In genomic region chr1:173714441-173714758, GRCh38 we compare ENCODE assay signal across 7 cellular contexts. TPM values are rescaled to one million over a fixed set of nuclear protein-coding genes. Genes with fewer than 3 reads are reported as not detected.
DNase-seq lines count a peak whose midpoint lies in the region; ATAC-seq lines count a peak whose summit lies in the region.

No MANE protein-coding gene starts in this region.

- peaks cover 16% of the 10 kb centered on the region for H3K27me3 Mint-ChIP-seq in activated CD4-positive, alpha-beta memory T cell treated with anti-CD3 and anti-CD28 coated beads for 36 hours
- peaks cover 24% of the 10 kb centered on the region for H3K27me3 Mint-ChIP-seq in stimulated activated memory B cell treated with anti-CD40 and anti-IgM and Interleukin-4, amounts not matched to agents 10 μg/mL and 1 μg/mL and 100 μg/mL, for 72 hours

- H3K9me3 Mint-ChIP-seq in activated CD4-positive, alpha-beta memory T cell treated with anti-CD3 and anti-CD28 coated beads for 36 hours: no peaks in the 10 kb centered on the region
- peaks cover 4% of the 10 kb centered on the region for H3K9me3 Mint-ChIP-seq in stimulated activated memory B cell treated with anti-CD40 and anti-IgM and Interleukin-4, amounts not matched to agents 10 μg/mL and 1 μg/mL and 100 μg/mL, for 72 hours

- peaks cover 29% of the 10 kb centered on the region for H3K4me1 Mint-ChIP-seq in activated CD4-positive, alpha-beta memory T cell treated with anti-CD3 and anti-CD28 coated beads for 36 hours (ENCODE audit: low read depth)
- H3K4me1 Mint-ChIP-seq in stimulated activated memory B cell treated with anti-CD40 and anti-IgM and Interleukin-4, amounts not matched to agents 10 μg/mL and 1 μg/mL and 100 μg/mL, for 72 hours: peaks cover 14% of the 10 kb centered on the region

- H3K4me3 ChIP-seq in right cardiac atrium (ENCODE audit: low read length): peak overlapping the region; percentile 86

- CTCF ChIA-PET in activated CD4-positive, alpha-beta memory T cell treated with anti-CD3 and anti-CD28 coated beads for 36 hours (lab: Charles Lee): interaction anchor here (1.8 to 3.1 kb wide), 3 partner anchors 110 to 284 kb away, joined by 7 to 22 read pairs (median 8); partner anchors contain the start of genes DARS2 and PRDX6

- H3K4me1 ChIP-seq in right cardiac atrium (ENCODE audit: control insufficient read depth, insufficient read depth, low read length): peaks cover 2% of the 10 kb centered on the region

- H3K27ac Mint-ChIP-seq in activated CD4-positive, alpha-beta memory T cell treated with anti-CD3 and anti-CD28 coated beads for 36 hours: peak overlapping the region; percentile 92
- peak overlapping the region; percentile 84 for H3K27ac Mint-ChIP-seq in stimulated activated memory B cell treated with anti-CD40 and anti-IgM and Interleukin-4, amounts not matched to agents 10 μg/mL and 1 μg/mL and 100 μg/mL, for 72 hours

- intact Hi-C loops in activated CD4-positive, alpha-beta memory T cell treated with anti-CD3 and anti-CD28 coated beads for 36 hours (cut with micrococcal nuclease): loop anchor here (1.0 to 2.0 kb wide), 5 partner anchors 56 to 308 kb away; partner anchors contain the start of genes CENPL, DARS2, PRDX6 and RC3H1
- intact Hi-C loops in right cardiac atrium (cut with DNase I): loop anchor here in 2 of 4 donors (10.0 kb wide), 2 partner anchors 240 to 290 kb away; partner anchors contain the start of gene PRDX6 (in 1 of the 2)

- H3K27ac ChIP-seq in right cardiac atrium (ENCODE audit: low read length): peak overlapping the region; percentile 80

- POLR2A ChIA-PET in activated CD4-positive, alpha-beta memory T cell treated with anti-CD3 and anti-CD28 coated beads for 36 hours (lab: Charles Lee): interaction anchor here (0.5 to 3.2 kb wide), 7 partner anchors 110 to 439 kb away, joined by 3 to 19 read pairs (median 5); partner anchors contain the start of genes CENPL, DARS2, PRDX6 and ZBTB37

- 56% methylated on average over 3 of the region's 3 CpGs for WGBS in right cardiac atrium

- peaks cover 1% of the 10 kb centered on the region for H3K36me3 Mint-ChIP-seq in activated CD4-positive, alpha-beta memory T cell treated with anti-CD3 and anti-CD28 coated beads for 36 hours
- peaks cover 5% of the 10 kb centered on the region for H3K36me3 Mint-ChIP-seq in stimulated activated memory B cell treated with anti-CD40 and anti-IgM and Interleukin-4, amounts not matched to agents 10 μg/mL and 1 μg/mL and 100 μg/mL, for 72 hours

- ATAC-seq in HG03571 (IDR thresholded peaks at IDR 0.05; ENCODE audit: unreplicated experiment): peak; percentile 0
- ATAC-seq in right cardiac atrium: no peak
- ATAC-seq in stimulated activated memory B cell treated with anti-CD40 and anti-IgM and Interleukin-4, amounts not matched to agents 10 μg/mL and 1 μg/mL and 100 μg/mL, for 72 hours: no peak
- ATAC-seq in GM21360 (IDR thresholded peaks at IDR 0.05; ENCODE audit: unreplicated experiment): no peak
- ATAC-seq in HG03439 (IDR thresholded peaks at IDR 0.05; ENCODE audit: unreplicated experiment): no peak

- no peaks in the 10 kb centered on the region for H3K9me3 ChIP-seq in right cardiac atrium (ENCODE audit: control insufficient read depth, low read length)

- peak overlapping the region; percentile 96 for H3K4me3 Mint-ChIP-seq in activated CD4-positive, alpha-beta memory T cell treated with anti-CD3 and anti-CD28 coated beads for 36 hours
- peak overlapping the region; percentile 91 for H3K4me3 Mint-ChIP-seq in stimulated activated memory B cell treated with anti-CD40 and anti-IgM and Interleukin-4, amounts not matched to agents 10 μg/mL and 1 μg/mL and 100 μg/mL, for 72 hours

- no peak for DNase-seq in activated CD4-positive, alpha-beta memory T cell treated with anti-CD3 and anti-CD28 coated beads for 36 hours
- DNase-seq in right cardiac atrium: no peak
- no peak for DNase-seq in AG08396 (ENCODE audit: low spot score)

- no peaks in the 10 kb centered on the region for H3K27me3 ChIP-seq in right cardiac atrium (ENCODE audit: control insufficient read depth, insufficient read depth)

RNA-seq across cellular contexts. Expression of gene KLHL20, which starts 0.4 kb away (rescaled TPM):
- 10 to 100 TPM; 12.9 to 14.9 TPM for total RNA-seq in activated CD4-positive, alpha-beta memory T cell treated with anti-CD3 and anti-CD28 coated beads for 36 hours
- 10 to 100 TPM; 17.5 to 22.0 (median 21.6) TPM for total RNA-seq in right cardiac atrium
- 7.3 TPM for polyA plus RNA-seq in right cardiac atrium

RNA-seq across cellular contexts. Expression of gene ANKRD45, which starts 44.7 kb away (rescaled TPM):
- not detected for total RNA-seq in activated CD4-positive, alpha-beta memory T cell treated with anti-CD3 and anti-CD28 coated beads for 36 hours
- total RNA-seq in right cardiac atrium: 1 to 10 TPM in 2 of 4 donors, under 1 TPM in 2; 0.93 to 1.4 (median 1.2) TPM
- 0.27 TPM for polyA plus RNA-seq in right cardiac atrium
